ENCODE assay signal across 1 cellular context in genomic region chr7:11341285-11341944, GRCh38.
TF ChIP-seq lines count a peak whose summit lies in the region.

No MANE protein-coding gene starts in this region.

TF ChIP-seq in GM23338, 12 proteins besides CTCF, POLR2A, EP300 and RAD21:
- no peak for TF ChIP-seq REST (IDR thresholded peaks at IDR 0.05; ENCODE audit: unreplicated experiment)
- TF ChIP-seq ZNF114 (CRISPR knock-in tag; IDR thresholded peaks at IDR 0.05) = no peak
- TF ChIP-seq ETS1 (IDR thresholded peaks at IDR 0.05) = no peak
- TF ChIP-seq POLR2AphosphoS5 (IDR thresholded peaks at IDR 0.05; ENCODE audit: low read depth) = no peak
- no peak for TF ChIP-seq EZH2phosphoT487 (IDR thresholded peaks at IDR 0.05; ENCODE audit: unreplicated experiment)
- no peak for TF ChIP-seq JUNB (IDR thresholded peaks at IDR 0.05; ENCODE audit: unreplicated experiment)
- no peak for TF ChIP-seq ZNF462 (CRISPR knock-in tag; IDR thresholded peaks at IDR 0.05)
TF ChIP-seq in GM23338: peak in this region for 0.
